Comparison of ENCODE assay signal across 22 cellular contexts in the genomic region with DNA sequence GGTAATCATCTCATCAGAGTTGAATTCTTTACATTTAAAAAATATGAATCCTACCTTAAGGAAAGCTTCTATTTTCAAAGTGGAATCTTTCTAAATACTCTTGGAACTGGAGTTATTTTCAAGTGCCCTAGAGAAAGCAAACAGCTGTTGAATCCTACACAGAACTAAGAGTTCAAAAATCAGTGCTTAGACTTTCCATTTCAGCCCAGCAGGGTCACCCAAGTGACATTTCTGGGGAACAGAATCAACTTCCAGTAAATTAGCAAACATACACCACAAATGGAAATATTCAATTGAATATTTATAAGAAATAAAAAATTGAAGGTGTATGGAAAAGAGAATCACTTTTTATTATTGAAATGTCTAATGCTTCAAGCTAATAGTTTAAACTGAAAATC.
DNase-seq lines count a peak whose midpoint lies in the region; ATAC-seq and TF ChIP-seq lines count a peak whose summit lies in the region.
"Had no signal": no experiment of that assay in that cellular context is flagged by ENCODE, and none has a peak within 500 bp of the region (broad histone marks: within the 10 kb centered on the region; RNA-seq: fewer than 3 reads in every experiment).

No MANE protein-coding gene starts in this region.

- CTCF ChIA-PET in OCI-LY7 (lab: Charles Lee; ENCODE audit: unreplicated experiment): no interaction called here

- H3K27ac ChIP-seq in OCI-LY7 (ENCODE audit: low read depth, low read length, poor library complexity, severe bottlenecking): no peak overlapping the region
- peak overlapping the region; percentile 63 for H3K27ac ChIP-seq in mesodermal cell (ENCODE audit: low read depth, low read length, severe bottlenecking)
- H3K27ac ChIP-seq in upper lobe of right lung: peak overlapping the region; percentile 52
- H3K27ac ChIP-seq: ascending aorta, KMS-11 had no signal

- H3K27me3 ChIP-seq in upper lobe of right lung: no peaks in the 10 kb centered on the region
- H3K27me3 ChIP-seq: ascending aorta, heart right ventricle, testis had no signal

- no peaks in the 10 kb centered on the region for H4K20me1 ChIP-seq in OCI-LY7 (ENCODE audit: insufficient read depth, low read length)

- no peak overlapping the region for H3K4me2 ChIP-seq in OCI-LY7 (ENCODE audit: low read length)
- H3K4me2 ChIP-seq: KMS-11 had no signal

- BruUV-seq in OCI-LY7 (replicated peaks; lab: Mats Ljungman, UMichigan): no TSS peak

- intact Hi-C loops in OCI-LY7 (cut with micrococcal nuclease; ENCODE audit: unreplicated experiment): no loop called here
- intact Hi-C loops in upper lobe of right lung (cut with DNase I): no loop called here

- H3K9me2 ChIP-seq in OCI-LY7 (ENCODE audit: insufficient read depth, low read length): no peaks in the 10 kb centered on the region

- H3K9me3 ChIP-seq in OCI-LY7 (ENCODE audit: low read length) (no peaks in the 10 kb centered on the region), mesodermal cell (ENCODE audit: control insufficient read depth, low read length) (no peaks in the 10 kb centered on the region), upper lobe of right lung (no peaks in the 10 kb centered on the region)
- H3K9me3 ChIP-seq: ascending aorta, heart right ventricle, testis had no signal

- no peak for DNase-seq in OCI-LY7 (ENCODE audit: low spot score)
- DNase-seq in astrocyte of the hippocampus (ENCODE audit: low read depth, low spot score): peak; percentile 9
- no peak for DNase-seq in upper lobe of right lung
- DNase-seq in anterior cingulate cortex (lab: John Stamatoyannopoulos, UW): no peak
- DNase-seq in DMS114 treated with DMSO at 0.1 percent for 48 hours (lab: John Stamatoyannopoulos, UW; ENCODE audit: unreplicated experiment): no peak
- no peak for DNase-seq in T-helper 2 cell
- DNase-seq: activated B cell treated with CpG ODN at 0.5 μM for 24 hours; activated CD4-positive, alpha-beta T cell treated with anti-CD3 and anti-CD28 coated beads, Interleukin-2, amount 50 U/mL, for 4 hours; activated CD8-positive, alpha-beta memory T cell treated with anti-CD3 and anti-CD28 coated beads, Interleukin-2, amount 50 U/mL, for 4 hours; central memory CD4-positive, alpha-beta T cell; DND-41; GOT3; heart right ventricle; naive B cell; NCI-H1694; stimulated activated CD4-positive, alpha-beta T cell treated with anti-CD3 and anti-CD28 coated beads, Interleukin-4, amount 100 ng/mL, for 1 hour; stimulated activated naive B cell treated with anti-CD40 and anti-IgM and Interleukin-4, amounts not matched to agents 10 μg/mL and 1 μg/mL and 100 μg/mL, for 72 hours had no signal

- POLR2A ChIA-PET in OCI-LY7 (lab: Charles Lee): interaction anchor here (0.5 to 1.2 kb wide), 2 partner anchors 9 to 298 kb away, joined by 3 read pairs; no protein-coding TSS in a partner anchor

- TF ChIP-seq CTCF in OCI-LY7 (conservative IDR thresholded peaks at IDR 0.05; ENCODE audit: low read length) (no peak), upper lobe of right lung (IDR thresholded peaks at IDR 0.05) (no peak)

- no peak for ATAC-seq in upper lobe of right lung
- ATAC-seq: activated naive CD4-positive, alpha-beta T cell treated with anti-CD3 and anti-CD28 coated beads, Interleukin-2, amount 50 U/mL, for 72 hours had no signal

- H3K79me2 ChIP-seq in OCI-LY7 (ENCODE audit: insufficient read depth, low read depth, low read length): no peaks in the 10 kb centered on the region

- H2AFZ ChIP-seq in OCI-LY7 (ENCODE audit: low read length): peak overlapping the region; percentile 77; the same call in 1 of the 2 replicates

- H3K4me1 ChIP-seq in OCI-LY7 (ENCODE audit: insufficient read depth, low read length, poor library complexity, severe bottlenecking) (peaks cover 17% of the 10 kb centered on the region), mesodermal cell (ENCODE audit: control insufficient read depth, insufficient read depth, low read length, poor library complexity, severe bottlenecking) (peaks cover 23% of the 10 kb centered on the region), upper lobe of right lung (peaks cover 4% of the 10 kb centered on the region)

- H3K4me3 ChIP-seq in OCI-LY7 (ENCODE audit: low read depth, low read length, poor library complexity, severe bottlenecking) (no peak overlapping the region), mesodermal cell (ENCODE audit: extremely low read depth, insufficient read depth, low read length, poor library complexity, severe bottlenecking) (no peak overlapping the region), upper lobe of right lung (no peak overlapping the region)
- H3K4me3 ChIP-seq: ascending aorta, heart right ventricle, testis had no signal

- no peaks in the 10 kb centered on the region for H3K36me3 ChIP-seq in OCI-LY7 (ENCODE audit: insufficient read depth, low read length)
- no peaks in the 10 kb centered on the region for H3K36me3 ChIP-seq in mesodermal cell (ENCODE audit: control insufficient read depth, insufficient read depth, low read length)
- no peaks in the 10 kb centered on the region for H3K36me3 ChIP-seq in upper lobe of right lung
- H3K36me3 ChIP-seq: ascending aorta, heart right ventricle had no signal
